12 cellular contexts compared by ENCODE assay signal in the genomic region with DNA sequence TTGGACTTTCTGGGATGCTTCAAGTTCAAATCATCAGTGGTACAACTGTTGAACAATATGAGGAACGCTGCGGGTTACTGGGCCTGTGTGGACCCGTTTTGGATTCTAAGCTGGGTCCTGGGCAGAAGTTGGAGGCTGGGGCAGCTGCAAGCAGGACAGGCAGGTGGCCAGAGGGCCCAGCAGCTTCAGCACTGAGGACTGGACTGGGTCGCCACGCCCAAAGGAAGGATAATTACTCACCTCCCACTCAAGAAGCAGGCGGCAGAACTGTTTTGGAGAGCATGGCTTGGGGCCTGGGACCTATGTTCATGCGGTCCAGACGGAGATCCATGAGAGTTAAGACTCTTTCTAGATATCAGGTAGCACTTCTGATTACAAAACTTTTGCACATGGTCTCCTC. TPM values are rescaled to one million over a fixed set of nuclear protein-coding genes. Genes with fewer than 3 reads are reported as not detected.
A peak's percentile ranks its signal among the peaks of the same experiment; 100 is the strongest.
DNase-seq lines count a peak whose midpoint lies in the region; ATAC-seq and TF ChIP-seq lines count a peak whose summit lies in the region.
"Had no signal": no experiment of that assay in that cellular context is flagged by ENCODE, and none has a peak within 500 bp of the region (broad histone marks: within the 10 kb centered on the region; RNA-seq: fewer than 3 reads in every experiment).

No MANE protein-coding gene starts in this region.

- no peaks in the 10 kb centered on the region for H3K27me3 ChIP-seq in CD8-positive, alpha-beta T cell (ENCODE audit: insufficient read depth, low read length)
- H3K27me3 ChIP-seq in colonic mucosa, result no peaks in the 10 kb centered on the region
- H3K27me3 ChIP-seq: right atrium auricular region, vagina had no signal

- H3K4me1 Mint-ChIP-seq in CD8-positive, alpha-beta T cell (ENCODE audit: low read depth), result peaks cover 45% of the 10 kb centered on the region
- H3K4me1 Mint-ChIP-seq in HFFc6 (ENCODE audit: low read depth), result peaks cover 22% of the 10 kb centered on the region
- H3K4me1 Mint-ChIP-seq in activated naive CD8-positive, alpha-beta T cell treated with anti-CD3 and anti-CD28 coated beads for 36 hours, result peaks cover 30% of the 10 kb centered on the region
- peaks cover 33 to 49% of the 10 kb centered on the region in 2 donors for H3K4me1 Mint-ChIP-seq in natural killer cell

- no peaks in the 10 kb centered on the region for H3K9me3 Mint-ChIP-seq in CD8-positive, alpha-beta T cell
- no peaks in the 10 kb centered on the region for H3K9me3 Mint-ChIP-seq in HFFc6
- H3K9me3 Mint-ChIP-seq in activated naive CD8-positive, alpha-beta T cell treated with anti-CD3 and anti-CD28 coated beads for 36 hours, result no peaks in the 10 kb centered on the region
- no peaks in the 10 kb centered on the region for H3K9me3 Mint-ChIP-seq in natural killer cell

- H3K36me3 ChIP-seq in CD8-positive, alpha-beta T cell (ENCODE audit: insufficient read depth, low read length), result no peaks in the 10 kb centered on the region
- no peaks in the 10 kb centered on the region for H3K36me3 ChIP-seq in colonic mucosa
- H3K36me3 ChIP-seq: right atrium auricular region, vagina had no signal

- H3K9ac ChIP-seq in colonic mucosa (ENCODE audit: low read depth in 2 of 2, low read length in 2 of 2), result no peak overlapping the region

- POLR2A ChIA-PET in CD8-positive, alpha-beta T cell (lab: Charles Lee), result interaction anchor here (2.3 kb wide), 1 partner anchor 50 kb away, joined by 17 read pairs; the partner anchor contains the start of genes MYO19 and PIGW

- H3K9me3 ChIP-seq in CD8-positive, alpha-beta T cell (ENCODE audit: low read length), result no peaks in the 10 kb centered on the region
- no peaks in the 10 kb centered on the region for H3K9me3 ChIP-seq in colonic mucosa
- H3K9me3 ChIP-seq: gastroesophageal sphincter, right atrium auricular region, vagina had no signal

- no peak overlapping the region for H3K27ac Mint-ChIP-seq in CD8-positive, alpha-beta T cell
- no peak overlapping the region for H3K27ac Mint-ChIP-seq in HFFc6
- H3K27ac Mint-ChIP-seq in activated naive CD8-positive, alpha-beta T cell treated with anti-CD3 and anti-CD28 coated beads for 36 hours, result no peak overlapping the region
- H3K27ac Mint-ChIP-seq in natural killer cell, result no peak overlapping the region

- peaks cover 13% of the 10 kb centered on the region for H3K27me3 Mint-ChIP-seq in CD8-positive, alpha-beta T cell (ENCODE audit: low read depth)
- no peaks in the 10 kb centered on the region; the same call in none of the 2 replicates for H3K27me3 Mint-ChIP-seq in HFFc6 (ENCODE audit: insufficient read depth)
- peaks cover 23% of the 10 kb centered on the region for H3K27me3 Mint-ChIP-seq in activated naive CD8-positive, alpha-beta T cell treated with anti-CD3 and anti-CD28 coated beads for 36 hours
- H3K27me3 Mint-ChIP-seq in natural killer cell (ENCODE audit: low read depth in 2 of 2), result peaks cover 10 to 21% of the 10 kb centered on the region in 2 donors

- no peak overlapping the region for H3K27ac ChIP-seq in CD8-positive, alpha-beta T cell (ENCODE audit: low read depth, low read length)
- H3K27ac ChIP-seq in colonic mucosa, result no peak overlapping the region
- H3K27ac ChIP-seq: right atrium auricular region had no signal

- no peak for TF ChIP-seq CTCF in CD8-positive, alpha-beta T cell (IDR thresholded peaks at IDR 0.05)
- no peak for TF ChIP-seq CTCF in HFFc6 (IDR thresholded peaks at IDR 0.05)
- TF ChIP-seq CTCF in natural killer cell (IDR thresholded peaks at IDR 0.05), result no peak
- no peak for TF ChIP-seq CTCF in colonic mucosa (IDR thresholded peaks at IDR 0.05)

- peaks cover 17% of the 10 kb centered on the region for H3K36me3 Mint-ChIP-seq in CD8-positive, alpha-beta T cell
- H3K36me3 Mint-ChIP-seq in HFFc6 (ENCODE audit: low read depth) (peaks cover 18% of the 10 kb centered on the region), natural killer cell (no peaks in the 10 kb centered on the region)
- peaks cover 24% of the 10 kb centered on the region for H3K36me3 Mint-ChIP-seq in activated naive CD8-positive, alpha-beta T cell treated with anti-CD3 and anti-CD28 coated beads for 36 hours

- no peak for ATAC-seq in CD8-positive, alpha-beta T cell
- ATAC-seq in natural killer cell (no peak), GM18517 (IDR thresholded peaks at IDR 0.05; ENCODE audit: unreplicated experiment) (no peak)
- ATAC-seq: gastroesophageal sphincter had no signal

- CTCF ChIA-PET in CD8-positive, alpha-beta T cell (lab: Charles Lee), result interaction anchor here (1.1 to 1.2 kb wide), 2 partner anchors 9 to 563 kb away, joined by 3 read pairs; no protein-coding TSS in a partner anchor

- peaks cover 42% of the 10 kb centered on the region for H3K4me1 ChIP-seq in CD8-positive, alpha-beta T cell (ENCODE audit: insufficient read depth, low read length)
- H3K4me1 ChIP-seq in colonic mucosa, result peaks cover 8% of the 10 kb centered on the region

- no peak for DNase-seq in CD8-positive, alpha-beta T cell
- no peak for DNase-seq in HFFc6
- no peak for DNase-seq in activated naive CD8-positive, alpha-beta T cell treated with anti-CD3 and anti-CD28 coated beads for 36 hours
- no peak for DNase-seq in natural killer cell
- DNase-seq in colonic mucosa, result no peak
- no peak for DNase-seq in occipital lobe (lab: John Stamatoyannopoulos, UW)
- DNase-seq: NCI-H1105 treated with DMSO at 0.1 percent for 48 hours; stimulated activated CD4-positive, alpha-beta T cell treated with anti-CD3 and anti-CD28 coated beads, Interleukin-2, amount 100 ng/mL, for 48 hours had no signal

- intact Hi-C loops in CD8-positive, alpha-beta T cell (cut with DNase I, micrococcal nuclease), result loop anchor here in 1 of 2 experiments (5.0 to 10.0 kb wide), 2 partner anchors 117 to 460 kb away; partner anchors contain the start of genes AATF and MRM1
- intact Hi-C loops in natural killer cell (cut with micrococcal nuclease) (loop anchor here (5.0 kb wide), 1 partner anchor 338 kb away; no protein-coding TSS in a partner anchor), colonic mucosa (cut with DNase I) (loop anchor here (10.0 kb wide), 1 partner anchor 510 kb away; no protein-coding TSS in a partner anchor)

- no peak overlapping the region for H3K4me3 ChIP-seq in CD8-positive, alpha-beta T cell (ENCODE audit: low read depth, low read length)
- no peak overlapping the region for H3K4me3 ChIP-seq in colonic mucosa

- H3K4me3 Mint-ChIP-seq in CD8-positive, alpha-beta T cell, result peak overlapping the region; percentile 100
- H3K4me3 Mint-ChIP-seq in HFFc6 (peak overlapping the region; percentile 95), natural killer cell (peak overlapping the region; percentile 99)
- H3K4me3 Mint-ChIP-seq in activated naive CD8-positive, alpha-beta T cell treated with anti-CD3 and anti-CD28 coated beads for 36 hours, result peak overlapping the region; percentile 98

RNA-seq across cellular contexts. Expression of gene ZNHIT3, which starts 1.5 kb away (rescaled TPM):
- 10 to 100 TPM; 82.2 to 87.1 TPM for total RNA-seq in CD8-positive, alpha-beta T cell
- total RNA-seq in HFFc6 (2021; fragmentation: NEBNext Ultra II Directional; extraction: Animal tissue kit (Norgen Biotek cat#: 25700)), result 10 to 100 TPM; 26.7 to 32.2 (median 29.6) TPM
- total RNA-seq in activated naive CD8-positive, alpha-beta T cell treated with anti-CD3 and anti-CD28 coated beads for 36 hours, result 10 to 100 TPM; 52.4 to 59.7 TPM
- total RNA-seq in natural killer cell, result 10 to 100 TPM; 27.1 to 41.3 (median 36.6) TPM
- total RNA-seq in colonic mucosa, result 10 to 100 TPM; 29.0 to 31.6 TPM
- 44.6 TPM for total RNA-seq in occipital lobe

RNA-seq across cellular contexts. Expression of gene MYO19, which starts 49.6 kb away (rescaled TPM):
- 10 to 100 TPM; 55.9 to 57.7 TPM for total RNA-seq in CD8-positive, alpha-beta T cell
- total RNA-seq in HFFc6 (2021; fragmentation: NEBNext Ultra II Directional; extraction: Animal tissue kit (Norgen Biotek cat#: 25700)), result 10 to 100 TPM; 32.4 to 45.9 (median 38.4) TPM
- total RNA-seq in activated naive CD8-positive, alpha-beta T cell treated with anti-CD3 and anti-CD28 coated beads for 36 hours, result 100 to 1,000 TPM; 123 to 134 TPM
- 100 to 1,000 TPM in 2 of 3 donors, 10 to 100 TPM in 1; 84.2 to 119 (median 104) TPM for total RNA-seq in natural killer cell
- 100 to 1,000 TPM in 1 of 2 donors, 10 to 100 TPM in 1; 48.8 to 149 TPM for total RNA-seq in colonic mucosa
- 33.8 TPM for total RNA-seq in occipital lobe

RNA-seq across cellular contexts. Expression of gene PIGW, which starts 49.8 kb away (rescaled TPM):
- total RNA-seq in CD8-positive, alpha-beta T cell, result 1 to 10 TPM; 2.3 to 3.4 TPM
- total RNA-seq in HFFc6 (2021; fragmentation: NEBNext Ultra II Directional; extraction: Animal tissue kit (Norgen Biotek cat#: 25700)), result 10 to 100 TPM; 12.0 to 15.1 (median 12.5) TPM
- total RNA-seq in activated naive CD8-positive, alpha-beta T cell treated with anti-CD3 and anti-CD28 coated beads for 36 hours, result 10 to 100 TPM; 32.5 to 34.6 TPM
- total RNA-seq in natural killer cell (1 to 10 TPM; 4.6 to 8.3 (median 5.0) TPM), colonic mucosa (10 to 100 TPM in 1 of 2 donors, 1 to 10 TPM in 1; 4.8 to 10.2 TPM), occipital lobe (7.0 TPM)

RNA-seq across cellular contexts. Expression of gene GGNBP2, which starts 59.7 kb away (rescaled TPM):
- total RNA-seq in CD8-positive, alpha-beta T cell, result 100 to 1,000 TPM; 185 to 193 TPM
- 10 to 100 TPM; 53.1 to 62.8 (median 54.2) TPM for total RNA-seq in HFFc6 (2021; fragmentation: NEBNext Ultra II Directional; extraction: Animal tissue kit (Norgen Biotek cat#: 25700))
- total RNA-seq in activated naive CD8-positive, alpha-beta T cell treated with anti-CD3 and anti-CD28 coated beads for 36 hours, result 10 to 100 TPM; 72.8 to 74.6 TPM
- total RNA-seq in natural killer cell (100 to 1,000 TPM; 183 to 233 (median 197) TPM), colonic mucosa (10 to 100 TPM; 67.6 to 81.0 TPM), occipital lobe (60.7 TPM)
